1 cellular context compared by ENCODE assay signal in the genomic region with DNA sequence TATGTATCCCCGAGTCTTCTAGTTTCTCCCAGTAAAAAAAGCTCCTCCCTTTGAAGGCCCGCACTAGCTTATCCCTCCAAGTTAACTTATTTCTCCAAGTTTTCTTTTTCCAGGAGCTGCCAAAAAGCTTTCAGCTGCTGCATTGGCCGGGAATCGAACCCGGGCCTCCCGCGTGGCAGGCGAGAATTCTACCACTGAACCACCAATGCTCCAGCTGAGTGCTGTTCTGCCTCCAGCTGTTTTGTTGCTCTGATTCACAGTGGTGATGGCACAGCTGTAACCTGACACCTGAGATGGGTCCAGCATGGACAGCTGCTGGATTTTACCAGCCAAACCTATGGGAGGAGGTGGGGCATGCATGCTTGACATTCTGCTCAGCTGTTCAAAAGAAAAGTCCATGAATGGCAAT.
A peak's percentile ranks its signal among the peaks of the same experiment; 100 is the strongest.
TF ChIP-seq lines count a peak whose summit lies in the region.

No MANE protein-coding gene starts in this region.

TF ChIP-seq in HepG2, 621 proteins besides CTCF, POLR2A, EP300 and RAD21 (continued from another document and continues in another):
- TF ChIP-seq ZNF256 (CRISPR knock-in tag; conservative IDR thresholded peaks at IDR 0.05) (no peak), CERS6 (CRISPR knock-in tag; IDR thresholded peaks at IDR 0.05) (no peak), ZNF777 (CRISPR knock-in tag; IDR thresholded peaks at IDR 0.05) (no peak), MLLT10 (CRISPR knock-in tag; IDR thresholded peaks at IDR 0.05) (no peak), GLMP (CRISPR knock-in tag; IDR thresholded peaks at IDR 0.05; ENCODE audit: borderline replicate concordance) (no peak), GATA4 (IDR thresholded peaks at IDR 0.05; ENCODE audit: borderline replicate concordance, low read depth) (no peak), ETV5 (CRISPR knock-in tag; IDR thresholded peaks at IDR 0.05; ENCODE audit: borderline replicate concordance) (no peak), ZBTB8A (CRISPR knock-in tag; IDR thresholded peaks at IDR 0.05; ENCODE audit: borderline replicate concordance, low read depth) (no peak), AKAP8 (CRISPR knock-in tag; IDR thresholded peaks at IDR 0.05) (no peak), KDM6A (CRISPR knock-in tag; IDR thresholded peaks at IDR 0.05; ENCODE audit: low read depth) (no peak), RAD51 (IDR thresholded peaks at IDR 0.05; ENCODE audit: borderline replicate concordance) (no peak), ZFP41 (CRISPR knock-in tag; IDR thresholded peaks at IDR 0.05; ENCODE audit: borderline replicate concordance) (no peak), ZNF644 (CRISPR knock-in tag; IDR thresholded peaks at IDR 0.05; ENCODE audit: low read depth) (no peak), SIX4 (CRISPR knock-in tag; IDR thresholded peaks at IDR 0.05) (peak; percentile 100), ZNF879 (CRISPR knock-in tag; IDR thresholded peaks at IDR 0.05) (no peak), MED13 (CRISPR knock-in tag; IDR thresholded peaks at IDR 0.05) (no peak), MIER2 (CRISPR knock-in tag; IDR thresholded peaks at IDR 0.05) (no peak), NFKB2 (CRISPR knock-in tag; IDR thresholded peaks at IDR 0.05; ENCODE audit: borderline replicate concordance) (peak; percentile 38; the same call in 1 of the 2 replicates), CC2D1A (CRISPR knock-in tag; IDR thresholded peaks at IDR 0.05) (no peak), ZNF407 (CRISPR knock-in tag; IDR thresholded peaks at IDR 0.05; ENCODE audit: not compliant biosample characterization) (no peak), TRAFD1 (CRISPR knock-in tag; IDR thresholded peaks at IDR 0.05; ENCODE audit: borderline replicate concordance) (no peak), ZNF501 (CRISPR knock-in tag; IDR thresholded peaks at IDR 0.05) (0 out of 2 replicates have a peak, but pooled peaks have one; percentile 54), ZSCAN30 (CRISPR knock-in tag; IDR thresholded peaks at IDR 0.05) (no peak), IKZF1 (IDR thresholded peaks at IDR 0.05) (no peak), ZNF678 (CRISPR knock-in tag; IDR thresholded peaks at IDR 0.05) (no peak), RFX1 (IDR thresholded peaks at IDR 0.05) (no peak), TBX3 (IDR thresholded peaks at IDR 0.05; ENCODE audit: borderline replicate concordance) (no peak), ARID2 (CRISPR knock-in tag; IDR thresholded peaks at IDR 0.05; ENCODE audit: borderline replicate concordance) (no peak), TGIF2 (CRISPR knock-in tag; IDR thresholded peaks at IDR 0.05) (peak; percentile 89; the same call in 1 of the 2 replicates), ZEB1 (IDR thresholded peaks at IDR 0.05; ENCODE audit: insufficient replicate concordance, low read depth) (no peak), MTF1 (CRISPR knock-in tag; IDR thresholded peaks at IDR 0.05) (no peak), MLX (CRISPR knock-in tag; IDR thresholded peaks at IDR 0.05) (no peak), ZNF354B (CRISPR knock-in tag; IDR thresholded peaks at IDR 0.05) (no peak), ZNF10 (CRISPR knock-in tag; IDR thresholded peaks at IDR 0.05; ENCODE audit: borderline replicate concordance, low read depth) (no peak), CEBPB (IDR thresholded peaks at IDR 0.05; ENCODE audit: borderline replicate concordance, low read depth, low read length) (no peak), MIER3 (CRISPR knock-in tag; IDR thresholded peaks at IDR 0.05; ENCODE audit: borderline replicate concordance) (no peak), PAF1 (CRISPR knock-in tag; IDR thresholded peaks at IDR 0.05) (0 out of 2 replicates have a peak, but pooled peaks have one; percentile 78), SALL2 (CRISPR knock-in tag; IDR thresholded peaks at IDR 0.05) (no peak), AGO2 (optimal IDR thresholded peaks at IDR 0.05; ENCODE audit: low read depth, low read length) (no peak), YY1 (IDR thresholded peaks at IDR 0.05; ENCODE audit: insufficient read depth, insufficient replicate concordance, low read depth, low read length) (no peak), HOXD1 (CRISPR knock-in tag; IDR thresholded peaks at IDR 0.05) (no peak), NCOA1 (CRISPR knock-in tag; IDR thresholded peaks at IDR 0.05) (no peak), ZBTB34 (CRISPR knock-in tag; IDR thresholded peaks at IDR 0.05) (no peak), MAF1 (CRISPR knock-in tag; IDR thresholded peaks at IDR 0.05; ENCODE audit: borderline replicate concordance) (peak; percentile 92; the same call in 1 of the 2 replicates)
- TF ChIP-seq, protein P1, sequence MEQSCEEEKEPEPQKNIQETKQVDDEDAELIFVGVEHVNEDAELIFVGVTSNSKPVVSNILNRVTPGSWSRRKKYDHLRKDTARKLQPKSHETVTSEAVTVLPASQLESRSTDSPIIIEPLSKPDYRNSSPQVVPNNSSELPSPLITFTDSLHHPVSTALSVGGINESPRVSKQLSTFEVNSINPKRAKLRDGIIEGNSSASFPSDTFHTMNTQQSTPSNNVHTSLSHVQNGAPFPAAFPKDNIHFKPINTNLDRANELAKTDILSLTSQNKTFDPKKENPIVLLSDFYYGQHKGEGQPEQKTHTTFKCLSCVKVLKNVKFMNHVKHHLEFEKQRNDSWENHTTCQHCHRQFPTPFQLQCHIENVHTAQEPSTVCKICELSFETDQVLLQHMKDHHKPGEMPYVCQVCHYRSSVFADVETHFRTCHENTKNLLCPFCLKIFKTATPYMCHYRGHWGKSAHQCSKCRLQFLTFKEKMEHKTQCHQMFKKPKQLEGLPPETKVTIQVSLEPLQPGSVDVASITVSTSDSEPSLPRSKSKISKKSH (CRISPR knock-in tag; IDR thresholded peaks at IDR 0.05; ENCODE audit: borderline replicate concordance), result no peak
- TF ChIP-seq, protein P2, sequence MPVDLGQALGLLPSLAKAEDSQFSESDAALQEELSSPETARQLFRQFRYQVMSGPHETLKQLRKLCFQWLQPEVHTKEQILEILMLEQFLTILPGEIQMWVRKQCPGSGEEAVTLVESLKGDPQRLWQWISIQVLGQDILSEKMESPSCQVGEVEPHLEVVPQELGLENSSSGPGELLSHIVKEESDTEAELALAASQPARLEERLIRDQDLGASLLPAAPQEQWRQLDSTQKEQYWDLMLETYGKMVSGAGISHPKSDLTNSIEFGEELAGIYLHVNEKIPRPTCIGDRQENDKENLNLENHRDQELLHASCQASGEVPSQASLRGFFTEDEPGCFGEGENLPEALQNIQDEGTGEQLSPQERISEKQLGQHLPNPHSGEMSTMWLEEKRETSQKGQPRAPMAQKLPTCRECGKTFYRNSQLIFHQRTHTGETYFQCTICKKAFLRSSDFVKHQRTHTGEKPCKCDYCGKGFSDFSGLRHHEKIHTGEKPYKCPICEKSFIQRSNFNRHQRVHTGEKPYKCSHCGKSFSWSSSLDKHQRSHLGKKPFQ (CRISPR knock-in tag; IDR thresholded peaks at IDR 0.05; ENCODE audit: insufficient replicate concordance), result no peak
- TF ChIP-seq, protein P3, sequence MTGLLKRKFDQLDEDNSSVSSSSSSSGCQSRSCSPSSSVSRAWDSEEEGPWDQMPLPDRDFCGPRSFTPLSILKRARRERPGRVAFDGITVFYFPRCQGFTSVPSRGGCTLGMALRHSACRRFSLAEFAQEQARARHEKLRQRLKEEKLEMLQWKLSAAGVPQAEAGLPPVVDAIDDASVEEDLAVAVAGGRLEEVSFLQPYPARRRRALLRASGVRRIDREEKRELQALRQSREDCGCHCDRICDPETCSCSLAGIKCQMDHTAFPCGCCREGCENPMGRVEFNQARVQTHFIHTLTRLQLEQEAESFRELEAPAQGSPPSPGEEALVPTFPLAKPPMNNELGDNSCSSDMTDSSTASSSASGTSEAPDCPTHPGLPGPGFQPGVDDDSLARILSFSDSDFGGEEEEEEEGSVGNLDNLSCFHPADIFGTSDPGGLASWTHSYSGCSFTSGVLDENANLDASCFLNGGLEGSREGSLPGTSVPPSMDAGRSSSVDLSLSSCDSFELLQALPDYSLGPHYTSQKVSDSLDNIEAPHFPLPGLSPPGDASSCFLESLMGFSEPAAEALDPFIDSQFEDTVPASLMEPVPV (CRISPR knock-in tag; IDR thresholded peaks at IDR 0.05), result no peak
